Comparison of ENCODE assay signal across 16 cellular contexts in genomic region chr1:104592926-104593325, GRCh38.
DNase-seq lines count a peak whose midpoint lies in the region; ATAC-seq, FAIRE-seq and TF ChIP-seq lines count a peak whose summit lies in the region.
"Had no signal": no experiment of that assay in that cellular context is flagged by ENCODE, and none has a peak within 500 bp of the region (broad histone marks: within the 10 kb centered on the region; RNA-seq: fewer than 3 reads in every experiment).

No MANE protein-coding gene starts in this region.

- POLR2A ChIA-PET in activated CD4-positive, alpha-beta T cell treated with anti-CD3 and anti-CD28 coated beads, Interleukin-2, amount 10 ng/mL, durations not matched to agents 7 days and 5 days (lab: Charles Lee), result no interaction called here

- 83 to 89% (median 83%) methylated on average over 3 of the region's 3 CpGs for WGBS in small intestine, 3 donors

- no peaks in the 10 kb centered on the region for H3K4me1 Mint-ChIP-seq in activated CD4-positive, alpha-beta T cell treated with anti-CD3 and anti-CD28 coated beads, Interleukin-2, amount 10 ng/mL, durations not matched to agents 7 days and 5 days

- DNase-seq in NB4 (ENCODE audit: low read depth) (peak; percentile 3), DMS 273 (lab: John Stamatoyannopoulos, UW; ENCODE audit: unreplicated experiment) (no peak), sciatic nerve (ENCODE audit: low spot score) (no peak), small intestine (no peak)
- DNase-seq in activated CD4-positive, alpha-beta T cell treated with anti-CD3 and anti-CD28 coated beads, Interleukin-2, amount 10 ng/mL, durations not matched to agents 7 days and 5 days, result no peak
- DNase-seq: activated CD8-positive, alpha-beta T cell treated with anti-CD3 and anti-CD28 coated beads, Interleukin-2, amount 10 ng/mL, durations not matched to agents 7 days and 5 days; body of pancreas; CD8-positive, alpha-beta T cell; NCI-H2171 treated with DMSO at 0.1 percent for 48 hours; T-helper 2 cell had no signal

- H3K36me3 Mint-ChIP-seq in activated CD4-positive, alpha-beta T cell treated with anti-CD3 and anti-CD28 coated beads, Interleukin-2, amount 10 ng/mL, durations not matched to agents 7 days and 5 days (ENCODE audit: low read depth), result no peaks in the 10 kb centered on the region
- H3K36me3 Mint-ChIP-seq: CD8-positive, alpha-beta T cell had no signal

- peaks cover under 1% of the 10 kb centered on the region for H3K9me3 Mint-ChIP-seq in activated CD4-positive, alpha-beta T cell treated with anti-CD3 and anti-CD28 coated beads, Interleukin-2, amount 10 ng/mL, durations not matched to agents 7 days and 5 days

- no peaks in the 10 kb centered on the region for H3K27me3 ChIP-seq in small intestine (ENCODE audit: control insufficient read depth in 2 of 2, insufficient read depth in 2 of 2, low read length in 2 of 2)
- H3K27me3 ChIP-seq: body of pancreas, neutrophil had no signal

- peak; percentile 62 for ATAC-seq in GM19452 (IDR thresholded peaks at IDR 0.05; ENCODE audit: unreplicated experiment)
- peak; percentile 49 for ATAC-seq in HG02884 (IDR thresholded peaks at IDR 0.05; ENCODE audit: unreplicated experiment)
- ATAC-seq in sciatic nerve, result no peak
- ATAC-seq: activated CD8-positive, alpha-beta T cell treated with anti-CD3 and anti-CD28 coated beads, Interleukin-2, amount 10 ng/mL, durations not matched to agents 7 days and 5 days; body of pancreas; CD8-positive, alpha-beta T cell; HCT116 had no signal

- no peak overlapping the region for H3K27ac Mint-ChIP-seq in activated CD4-positive, alpha-beta T cell treated with anti-CD3 and anti-CD28 coated beads, Interleukin-2, amount 10 ng/mL, durations not matched to agents 7 days and 5 days
- H3K27ac Mint-ChIP-seq: activated CD8-positive, alpha-beta T cell treated with anti-CD3 and anti-CD28 coated beads, Interleukin-2, amount 10 ng/mL, durations not matched to agents 7 days and 5 days; CD8-positive, alpha-beta T cell had no signal

- H3K4me3 ChIP-seq in NB4 (ENCODE audit: low read depth, low read length) (no peak overlapping the region), small intestine (ENCODE audit: low read depth in 1 of 2, low read length in 2 of 2) (no peak overlapping the region)
- H3K4me3 ChIP-seq: body of pancreas, lung, skin epidermis had no signal

- H3K27ac ChIP-seq in small intestine (ENCODE audit: low read depth in 1 of 2, low read length in 1 of 2), result no peak overlapping the region
- H3K27ac ChIP-seq: body of pancreas, neutrophil, skin epidermis had no signal

- FAIRE-seq in small intestine (lab: Jason Lieb, UNC), result no peak

- H3K4me1 ChIP-seq in small intestine (ENCODE audit: control insufficient read depth in 2 of 2, insufficient read depth in 1 of 2, low read depth in 1 of 2, low read length in 1 of 2), result no peaks in the 10 kb centered on the region
- H3K4me1 ChIP-seq: body of pancreas had no signal

- H3K4me3 Mint-ChIP-seq in activated CD4-positive, alpha-beta T cell treated with anti-CD3 and anti-CD28 coated beads, Interleukin-2, amount 10 ng/mL, durations not matched to agents 7 days and 5 days, result no peak overlapping the region
- H3K4me3 Mint-ChIP-seq: activated CD8-positive, alpha-beta T cell treated with anti-CD3 and anti-CD28 coated beads, Interleukin-2, amount 10 ng/mL, durations not matched to agents 7 days and 5 days; CD8-positive, alpha-beta T cell had no signal

- H3K9me3 ChIP-seq in small intestine (ENCODE audit: control insufficient read depth, low read depth), result no peaks in the 10 kb centered on the region
- H3K9me3 ChIP-seq: body of pancreas, neutrophil had no signal

- no peaks in the 10 kb centered on the region for H3K27me3 Mint-ChIP-seq in activated CD4-positive, alpha-beta T cell treated with anti-CD3 and anti-CD28 coated beads, Interleukin-2, amount 10 ng/mL, durations not matched to agents 7 days and 5 days

- no peaks in the 10 kb centered on the region for H3K36me3 ChIP-seq in small intestine (ENCODE audit: control insufficient read depth in 2 of 2, insufficient read depth in 2 of 2, low read length in 2 of 2)
- H3K36me3 ChIP-seq: neutrophil had no signal

- intact Hi-C loops in sciatic nerve (cut with DNase I), result no loop called here

- no peak for TF ChIP-seq CTCF in NB4 (IDR thresholded peaks at IDR 0.05; ENCODE audit: low read depth, low read length)

- no peak for TF ChIP-seq POLR2A in NB4 (IDR thresholded peaks at IDR 0.05; ENCODE audit: extremely low read depth, insufficient read length)

- CTCF ChIA-PET in activated CD4-positive, alpha-beta T cell treated with anti-CD3 and anti-CD28 coated beads, Interleukin-2, amount 10 ng/mL, durations not matched to agents 7 days and 5 days (lab: Charles Lee), result no interaction called here
